Comparison of ENCODE assay signal across 14 cellular contexts in genomic region chr6:37242042-37242428, GRCh38. TPM values are rescaled to one million over a fixed set of nuclear protein-coding genes. Genes with fewer than 3 reads are reported as not detected.
A peak's percentile ranks its signal among the peaks of the same experiment; 100 is the strongest.
DNase-seq lines count a peak whose midpoint lies in the region; ATAC-seq and TF ChIP-seq lines count a peak whose summit lies in the region.
"Had no signal": no experiment of that assay in that cellular context is flagged by ENCODE, and none has a peak within 500 bp of the region (broad histone marks: within the 10 kb centered on the region; RNA-seq: fewer than 3 reads in every experiment).

No MANE protein-coding gene starts in this region.

- peak; percentile 1; the same call in 1 of the 3 replicates for ATAC-seq in SK-N-SH treated with all-trans-retinoic acid at 6 μM for 48 hours
- no peak for ATAC-seq in stimulated activated memory B cell treated with anti-CD40 and anti-IgM and Interleukin-4, amounts not matched to agents 10 μg/mL and 1 μg/mL and 100 μg/mL, for 72 hours
- no peak for ATAC-seq in HG02759 (IDR thresholded peaks at IDR 0.05; ENCODE audit: unreplicated experiment)

- peaks cover 26% of the 10 kb centered on the region for H3K4me1 ChIP-seq in hepatocyte (ENCODE audit: insufficient read depth)

- H2AFZ ChIP-seq in hepatocyte = no peak overlapping the region

- DNase-seq in ELR (ENCODE audit: low read depth) (peak; percentile 12), hepatocyte (ENCODE audit: low spot score) (no peak), nephron progenitor cell (no peak), NCI-H2171 (lab: John Stamatoyannopoulos, UW) (no peak)
- DNase-seq: activated CD4-positive, CD25-positive, alpha-beta regulatory T cell treated with anti-CD3 and anti-CD28 coated beads, Interleukin-2, amount 50 U/mL, for 72 hours; activated naive CD4-positive, alpha-beta T cell treated with Interleukin-2 at 50 U/mL for 16 hours; CD4-positive, CD25-positive, alpha-beta regulatory T cell; hypothalamus had no signal

- no peaks in the 10 kb centered on the region for H3K79me2 ChIP-seq in hepatocyte

- no peak overlapping the region for H3K4me3 Mint-ChIP-seq in nephron progenitor cell
- H3K4me3 Mint-ChIP-seq in stimulated activated memory B cell treated with anti-CD40 and anti-IgM and Interleukin-4, amounts not matched to agents 10 μg/mL and 1 μg/mL and 100 μg/mL, for 72 hours = no peak overlapping the region
- H3K4me3 Mint-ChIP-seq: CD4-positive, CD25-positive, alpha-beta regulatory T cell; stimulated activated naive CD8-positive, alpha-beta T cell treated with anti-CD3 and anti-CD28 coated beads, Interleukin-15, Interleukin-2, amounts not matched to agents 100 ng/mL and 50 ng/mL, for 24 hours had no signal

- no peaks in the 10 kb centered on the region for H3K9me3 ChIP-seq in hepatocyte (ENCODE audit: low read depth)

- no peak overlapping the region for H3K27ac Mint-ChIP-seq in nephron progenitor cell
- no peak overlapping the region for H3K27ac Mint-ChIP-seq in stimulated activated memory B cell treated with anti-CD40 and anti-IgM and Interleukin-4, amounts not matched to agents 10 μg/mL and 1 μg/mL and 100 μg/mL, for 72 hours
- H3K27ac Mint-ChIP-seq: CD4-positive, CD25-positive, alpha-beta regulatory T cell; stimulated activated naive CD8-positive, alpha-beta T cell treated with anti-CD3 and anti-CD28 coated beads, Interleukin-15, Interleukin-2, amounts not matched to agents 100 ng/mL and 50 ng/mL, for 24 hours had no signal

- TF ChIP-seq CTCF in hepatocyte (IDR thresholded peaks at IDR 0.05; ENCODE audit: poor library complexity) (no peak), nephron progenitor cell (IDR thresholded peaks at IDR 0.05) (no peak)

- H3K4me3 ChIP-seq in hepatocyte = no peak overlapping the region
- no peak overlapping the region for H3K4me3 ChIP-seq in skin epidermis
- H3K4me3 ChIP-seq: SK-N-MC had no signal

- peak overlapping the region; percentile 93 for H3K27ac ChIP-seq in hepatocyte
- peak overlapping the region in 17 of 21 experiments; percentile 6 to 85 (median 66) for H3K27ac ChIP-seq in skin epidermis
- H3K27ac ChIP-seq: SK-N-MC had no signal

- H3K4me1 Mint-ChIP-seq in nephron progenitor cell = peaks cover 9% of the 10 kb centered on the region
- peaks cover 16% of the 10 kb centered on the region for H3K4me1 Mint-ChIP-seq in stimulated activated memory B cell treated with anti-CD40 and anti-IgM and Interleukin-4, amounts not matched to agents 10 μg/mL and 1 μg/mL and 100 μg/mL, for 72 hours

- H3K9me2 ChIP-seq in hepatocyte (replicated peaks; ENCODE audit: insufficient read depth) = no peaks in the 10 kb centered on the region

- H3K27me3 ChIP-seq in hepatocyte = no peaks in the 10 kb centered on the region

- no peaks in the 10 kb centered on the region for H3K36me3 Mint-ChIP-seq in nephron progenitor cell (ENCODE audit: low read depth)
- no peaks in the 10 kb centered on the region for H3K36me3 Mint-ChIP-seq in stimulated activated memory B cell treated with anti-CD40 and anti-IgM and Interleukin-4, amounts not matched to agents 10 μg/mL and 1 μg/mL and 100 μg/mL, for 72 hours
- H3K36me3 Mint-ChIP-seq: CD4-positive, CD25-positive, alpha-beta regulatory T cell had no signal

- 93% methylated on average over 1 of the region's 1 CpG for WGBS in hepatocyte (ENCODE audit: low lambda C conversion rate, missing lambda C conversion rate)

- H3K9me3 Mint-ChIP-seq in nephron progenitor cell = peaks cover 1% of the 10 kb centered on the region
- H3K9me3 Mint-ChIP-seq in stimulated activated memory B cell treated with anti-CD40 and anti-IgM and Interleukin-4, amounts not matched to agents 10 μg/mL and 1 μg/mL and 100 μg/mL, for 72 hours = no peaks in the 10 kb centered on the region
- H3K9me3 Mint-ChIP-seq: CD4-positive, CD25-positive, alpha-beta regulatory T cell; stimulated activated naive CD8-positive, alpha-beta T cell treated with anti-CD3 and anti-CD28 coated beads, Interleukin-15, Interleukin-2, amounts not matched to agents 100 ng/mL and 50 ng/mL, for 24 hours had no signal

- no peaks in the 10 kb centered on the region for H3K36me3 ChIP-seq in hepatocyte (replicated peaks; ENCODE audit: insufficient read depth, low read depth)

- H3K27me3 Mint-ChIP-seq in nephron progenitor cell (ENCODE audit: low read depth, poor library complexity) = peaks cover 9% of the 10 kb centered on the region
- peaks cover 28% of the 10 kb centered on the region for H3K27me3 Mint-ChIP-seq in stimulated activated memory B cell treated with anti-CD40 and anti-IgM and Interleukin-4, amounts not matched to agents 10 μg/mL and 1 μg/mL and 100 μg/mL, for 72 hours
- H3K27me3 Mint-ChIP-seq: CD4-positive, CD25-positive, alpha-beta regulatory T cell; stimulated activated naive CD8-positive, alpha-beta T cell treated with anti-CD3 and anti-CD28 coated beads, Interleukin-15, Interleukin-2, amounts not matched to agents 100 ng/mL and 50 ng/mL, for 24 hours had no signal

- H4K20me1 ChIP-seq in hepatocyte (ENCODE audit: insufficient read depth, poor library complexity, severe bottlenecking) = no peaks in the 10 kb centered on the region

- H3K4me2 ChIP-seq in hepatocyte = no peak overlapping the region

TF ChIP-seq in SK-N-SH treated with all-trans-retinoic acid at 6 μM for 48 hours, 23 proteins besides CTCF, POLR2A, EP300 and RAD21 (continues in another document):
- TF ChIP-seq TCF4 (CRISPR knock-in tag; IDR thresholded peaks at IDR 0.05; ENCODE audit: borderline replicate concordance) (no peak), ZFP30 (CRISPR knock-in tag; IDR thresholded peaks at IDR 0.05) (no peak), CSDC2 (CRISPR knock-in tag; IDR thresholded peaks at IDR 0.05) (no peak; the same call in 1 of the 2 replicates), ZNF70 (CRISPR knock-in tag; IDR thresholded peaks at IDR 0.05) (no peak), ZNF565 (CRISPR knock-in tag; conservative IDR thresholded peaks at IDR 0.05; ENCODE audit: low read depth) (no peak), PATZ1 (CRISPR knock-in tag; IDR thresholded peaks at IDR 0.05; ENCODE audit: borderline replicate concordance) (no peak), RARB (CRISPR knock-in tag; IDR thresholded peaks at IDR 0.05) (no peak), ZC3H10 (CRISPR knock-in tag; IDR thresholded peaks at IDR 0.05) (no peak), BACH2 (CRISPR knock-in tag; IDR thresholded peaks at IDR 0.05; ENCODE audit: borderline replicate concordance) (no peak), TOX (CRISPR knock-in tag; IDR thresholded peaks at IDR 0.05; ENCODE audit: borderline replicate concordance) (no peak), ZNF8 (CRISPR knock-in tag; IDR thresholded peaks at IDR 0.05) (no peak), ESRRG (CRISPR knock-in tag; IDR thresholded peaks at IDR 0.05) (no peak)
- TF ChIP-seq, protein P1, sequence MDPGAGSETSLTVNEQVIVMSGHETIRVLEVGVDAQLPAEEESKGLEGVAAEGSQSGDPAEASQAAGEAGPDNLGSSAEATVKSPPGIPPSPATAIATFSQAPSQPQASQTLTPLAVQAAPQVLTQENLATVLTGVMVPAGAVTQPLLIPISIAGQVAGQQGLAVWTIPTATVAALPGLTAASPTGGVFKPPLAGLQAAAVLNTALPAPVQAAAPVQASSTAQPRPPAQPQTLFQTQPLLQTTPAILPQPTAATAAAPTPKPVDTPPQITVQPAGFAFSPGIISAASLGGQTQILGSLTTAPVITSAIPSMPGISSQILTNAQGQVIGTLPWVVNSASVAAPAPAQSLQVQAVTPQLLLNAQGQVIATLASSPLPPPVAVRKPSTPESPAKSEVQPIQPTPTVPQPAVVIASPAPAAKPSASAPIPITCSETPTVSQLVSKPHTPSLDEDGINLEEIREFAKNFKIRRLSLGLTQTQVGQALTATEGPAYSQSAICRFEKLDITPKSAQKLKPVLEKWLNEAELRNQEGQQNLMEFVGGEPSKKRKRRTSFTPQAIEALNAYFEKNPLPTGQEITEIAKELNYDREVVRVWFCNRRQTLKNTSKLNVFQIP (CRISPR knock-in tag; IDR thresholded peaks at IDR 0.05; ENCODE audit: borderline replicate concordance, low read depth) = no peak
- TF ChIP-seq, protein P2, sequence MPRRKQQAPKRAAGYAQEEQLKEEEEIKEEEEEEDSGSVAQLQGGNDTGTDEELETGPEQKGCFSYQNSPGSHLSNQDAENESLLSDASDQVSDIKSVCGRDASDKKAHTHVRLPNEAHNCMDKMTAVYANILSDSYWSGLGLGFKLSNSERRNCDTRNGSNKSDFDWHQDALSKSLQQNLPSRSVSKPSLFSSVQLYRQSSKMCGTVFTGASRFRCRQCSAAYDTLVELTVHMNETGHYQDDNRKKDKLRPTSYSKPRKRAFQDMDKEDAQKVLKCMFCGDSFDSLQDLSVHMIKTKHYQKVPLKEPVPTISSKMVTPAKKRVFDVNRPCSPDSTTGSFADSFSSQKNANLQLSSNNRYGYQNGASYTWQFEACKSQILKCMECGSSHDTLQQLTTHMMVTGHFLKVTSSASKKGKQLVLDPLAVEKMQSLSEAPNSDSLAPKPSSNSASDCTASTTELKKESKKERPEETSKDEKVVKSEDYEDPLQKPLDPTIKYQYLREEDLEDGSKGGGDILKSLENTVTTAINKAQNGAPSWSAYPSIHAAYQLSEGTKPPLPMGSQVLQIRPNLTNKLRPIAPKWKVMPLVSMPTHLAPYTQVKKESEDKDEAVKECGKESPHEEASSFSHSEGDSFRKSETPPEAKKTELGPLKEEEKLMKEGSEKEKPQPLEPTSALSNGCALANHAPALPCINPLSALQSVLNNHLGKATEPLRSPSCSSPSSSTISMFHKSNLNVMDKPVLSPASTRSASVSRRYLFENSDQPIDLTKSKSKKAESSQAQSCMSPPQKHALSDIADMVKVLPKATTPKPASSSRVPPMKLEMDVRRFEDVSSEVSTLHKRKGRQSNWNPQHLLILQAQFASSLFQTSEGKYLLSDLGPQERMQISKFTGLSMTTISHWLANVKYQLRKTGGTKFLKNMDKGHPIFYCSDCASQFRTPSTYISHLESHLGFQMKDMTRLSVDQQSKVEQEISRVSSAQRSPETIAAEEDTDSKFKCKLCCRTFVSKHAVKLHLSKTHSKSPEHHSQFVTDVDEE (CRISPR knock-in tag; IDR thresholded peaks at IDR 0.05) = no peak

RNA-seq across cellular contexts. Expression of gene TBC1D22B, which starts 15.5 kb away (rescaled TPM):
- total RNA-seq in hepatocyte = 8.2 and 9.0 TPM in 2 replicates
- polyA plus RNA-seq in hepatocyte = 5.2 and 8.9 TPM in 2 replicates

RNA-seq across cellular contexts. Expression of gene TMEM217, which starts 15.9 kb away (rescaled TPM):
- total RNA-seq in hepatocyte = 0.87 and 2.7 TPM in 2 replicates
- 2.1 and 4.8 TPM in 2 replicates for polyA plus RNA-seq in hepatocyte
